Comparison of ENCODE assay signal across 22 cellular contexts in the genomic region with DNA sequence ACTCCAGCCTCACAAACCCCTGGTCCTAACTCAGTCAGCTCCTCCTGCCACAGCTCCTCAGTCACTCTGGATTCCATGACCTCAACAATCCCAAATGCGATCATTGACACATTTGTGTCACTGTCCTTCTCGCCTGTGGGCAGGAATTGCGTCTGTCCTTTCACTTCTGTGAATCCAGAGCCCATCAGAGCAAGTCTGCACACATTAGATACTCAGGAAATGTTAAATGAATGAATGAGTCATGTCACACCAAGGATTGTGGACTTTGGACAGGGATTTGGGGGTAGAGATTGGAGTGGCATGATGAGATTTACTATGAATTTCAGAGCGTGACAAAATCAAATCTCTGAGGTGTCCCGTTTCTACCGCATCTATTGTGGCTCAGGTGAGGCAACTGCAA. TPM values are rescaled to one million over a fixed set of nuclear protein-coding genes. Genes with fewer than 3 reads are reported as not detected.
DNase-seq lines count a peak whose midpoint lies in the region; ATAC-seq, FAIRE-seq and TF ChIP-seq lines count a peak whose summit lies in the region.
"Had no signal": no experiment of that assay in that cellular context is flagged by ENCODE, and none has a peak within 500 bp of the region (broad histone marks: within the 10 kb centered on the region; RNA-seq: fewer than 3 reads in every experiment).

No MANE protein-coding gene starts in this region.

- no peak for TF ChIP-seq CTCF in foreskin keratinocyte (conservative IDR thresholded peaks at IDR 0.05)

- DNase-seq in NCI-H2029 (lab: John Stamatoyannopoulos, UW) (peak; percentile 4), NCI-H2029 treated with DMSO at 0.1 percent for 48 hours (lab: John Stamatoyannopoulos, UW) (no peak), NCI-H69 (lab: John Stamatoyannopoulos, UW) (peak; percentile 36), foreskin keratinocyte (peak; percentile 41 to 61), renal cortical epithelial cell (ENCODE audit: low read depth) (peak; percentile 80), urothelium cell line (ENCODE audit: low spot score) (no peak)
- DNase-seq: activated gamma-delta T cell; anterior cingulate cortex; CD4-positive, alpha-beta memory T cell; heart right ventricle; NCI-H1417 treated with DMSO at 0.1 percent for 48 hours; NCI-H510A treated with DMSO at 0.1 percent for 48 hours; substantia nigra had no signal

- peak overlapping the region; percentile 1 for H3K27ac ChIP-seq in foreskin keratinocyte
- H3K27ac ChIP-seq: 22Rv1, esophagus muscularis mucosa, heart right ventricle, prostate gland had no signal

- H3K4me1 ChIP-seq in foreskin keratinocyte: peaks cover 27% of the 10 kb centered on the region
- H3K4me1 ChIP-seq: prostate gland had no signal

- no peaks in the 10 kb centered on the region for H3K27me3 ChIP-seq in foreskin keratinocyte
- H3K27me3 ChIP-seq: esophagus muscularis mucosa, heart right ventricle had no signal

- FAIRE-seq in urothelium cell line (lab: Jason Lieb, UNC): no peak

- ATAC-seq in foreskin keratinocyte: peak; percentile 42
- ATAC-seq in HG02588 (IDR thresholded peaks at IDR 0.05; ENCODE audit: unreplicated experiment): no peak
- no peak for ATAC-seq in HG03457 (IDR thresholded peaks at IDR 0.05; ENCODE audit: unreplicated experiment)
- ATAC-seq: heart right ventricle had no signal

RNA-seq across cellular contexts. Expression of a gene that starts 11.8 kb away (rescaled TPM):
- total RNA-seq in foreskin keratinocyte (not detected in 2 replicates), renal cortical epithelial cell (not detected in 2 replicates)
- polyA plus RNA-seq in foreskin keratinocyte: not detected in 2 replicates
- total RNA-seq: activated CD8-positive, alpha-beta memory T cell treated with anti-CD3 and anti-CD28 coated beads for 36 hours; CD4-positive, alpha-beta memory T cell; esophagus muscularis mucosa; heart right ventricle; kidney epithelial cell; OCI-LY7; prostate gland had no signal
- polyA plus RNA-seq: CD4-positive, alpha-beta memory T cell; heart right ventricle; IgD-negative memory B cell had no signal

RNA-seq across cellular contexts. Expression of a gene that starts 13.9 kb away (rescaled TPM):
- not detected in 2 replicates for total RNA-seq in foreskin keratinocyte
- not detected in 2 replicates for polyA plus RNA-seq in foreskin keratinocyte
- not detected in 2 replicates for total RNA-seq in renal cortical epithelial cell
- total RNA-seq: activated CD8-positive, alpha-beta memory T cell treated with anti-CD3 and anti-CD28 coated beads for 36 hours; CD4-positive, alpha-beta memory T cell; esophagus muscularis mucosa; heart right ventricle; kidney epithelial cell; OCI-LY7; prostate gland had no signal
- polyA plus RNA-seq: CD4-positive, alpha-beta memory T cell; heart right ventricle; IgD-negative memory B cell had no signal

Comparison
In these comparisons a context has a peak if more than half of its experiments do, and no peak if none do; other contexts are left out.
1. DNase-seq: peak in NCI-H2029 (single experiment), NCI-H69 (single experiment), foreskin keratinocyte (2 of 2) and renal cortical epithelial cell (single experiment); none in NCI-H2029 treated with DMSO at 0.1 percent for 48 hours (single experiment) and urothelium cell line (single experiment).